ENCODE assay signal across 8 cellular contexts in the genomic region with DNA sequence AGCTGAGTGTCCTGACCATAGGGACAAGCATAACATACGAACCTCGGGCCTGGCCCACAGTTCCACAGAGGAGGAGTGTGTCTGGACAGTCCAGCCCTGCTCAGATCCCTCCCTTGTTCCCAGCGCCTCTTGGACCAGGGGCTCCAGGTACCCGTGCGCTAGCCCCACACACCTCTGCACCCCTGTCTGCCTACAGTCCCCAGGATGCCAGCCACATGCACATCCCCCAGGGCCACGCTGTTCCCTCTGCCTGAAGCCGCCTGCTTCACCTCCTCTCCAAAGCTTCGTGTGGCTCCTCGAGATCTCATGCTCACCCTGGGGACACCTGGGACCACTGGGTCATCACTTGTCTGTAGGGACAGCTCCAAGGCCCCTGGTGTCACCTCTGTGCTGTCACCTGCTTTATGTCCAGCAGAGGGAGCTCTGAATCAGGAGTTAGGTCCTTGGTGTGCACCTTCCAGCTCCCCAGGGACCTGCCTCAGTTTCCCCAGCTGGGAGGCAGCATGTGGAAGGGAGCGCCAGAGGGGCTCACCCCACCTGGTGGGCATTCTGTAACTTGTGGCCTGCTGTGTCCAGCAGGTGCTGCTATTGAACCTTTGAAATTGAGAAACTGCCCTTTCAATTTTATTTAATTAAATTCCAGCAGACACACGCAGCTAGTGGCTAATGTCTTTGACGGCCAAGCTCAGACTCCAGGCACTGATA.
A peak's percentile ranks its signal among the peaks of the same experiment; 100 is the strongest.
DNase-seq lines count a peak whose midpoint lies in the region; ATAC-seq and TF ChIP-seq lines count a peak whose summit lies in the region.

No MANE protein-coding gene starts in this region.

- H3K4me3 Mint-ChIP-seq in activated naive CD8-positive, alpha-beta T cell treated with anti-CD3 and anti-CD28 coated beads, Interleukin-2, amount 50 U/mL, for 24 hours, result no peak overlapping the region

- peak; percentile 56 for DNase-seq in AG08396 (ENCODE audit: low spot score)
- peak; percentile 76 for DNase-seq in GM13976 (ENCODE audit: low spot score)
- no peak for DNase-seq in RWPE2 (ENCODE audit: low spot score)
- DNase-seq in activated naive CD8-positive, alpha-beta T cell treated with anti-CD3 and anti-CD28 coated beads, Interleukin-2, amount 50 U/mL, for 24 hours, result peak; percentile 57
- DNase-seq in iPS-NIHi7 (ENCODE audit: extremely low spot score), result peak; percentile 64
- DNase-seq in stimulated activated CD4-positive, alpha-beta T cell treated with anti-CD3 and anti-CD28 coated beads, Interleukin-4, amount 100 ng/mL, for 4 hours, result peak; percentile 27 to 34
- no peak for DNase-seq in T1000 (lab: John Stamatoyannopoulos, UW)

- no peaks in the 10 kb centered on the region for H3K9me3 ChIP-seq in RWPE2 (ENCODE audit: severe bottlenecking)

- H3K36me3 Mint-ChIP-seq in activated naive CD8-positive, alpha-beta T cell treated with anti-CD3 and anti-CD28 coated beads, Interleukin-2, amount 50 U/mL, for 24 hours (ENCODE audit: low read depth), result no peaks in the 10 kb centered on the region

- H3K27ac ChIP-seq in RWPE2 (ENCODE audit: poor library complexity, severe bottlenecking), result peak overlapping the region; percentile 52

- no peak overlapping the region for H3K27ac Mint-ChIP-seq in activated naive CD8-positive, alpha-beta T cell treated with anti-CD3 and anti-CD28 coated beads, Interleukin-2, amount 50 U/mL, for 24 hours

- no peak overlapping the region for H3K4me3 ChIP-seq in RWPE2 (ENCODE audit: severe bottlenecking)

- no peaks in the 10 kb centered on the region for H3K4me1 Mint-ChIP-seq in activated naive CD8-positive, alpha-beta T cell treated with anti-CD3 and anti-CD28 coated beads, Interleukin-2, amount 50 U/mL, for 24 hours

- H3K36me3 ChIP-seq in RWPE2 (ENCODE audit: low read depth), result no peaks in the 10 kb centered on the region

- ATAC-seq in RWPE2 (ENCODE audit: low read depth) (no peak), HG03460 (IDR thresholded peaks at IDR 0.05; ENCODE audit: unreplicated experiment) (no peak)
- ATAC-seq in activated naive CD8-positive, alpha-beta T cell treated with anti-CD3 and anti-CD28 coated beads, Interleukin-2, amount 50 U/mL, for 24 hours, result peak; percentile 41

- peaks cover 18% of the 10 kb centered on the region for H3K4me1 ChIP-seq in RWPE2 (ENCODE audit: insufficient read depth, poor library complexity, severe bottlenecking)

- peaks cover 4% of the 10 kb centered on the region for H3K27me3 ChIP-seq in RWPE2 (ENCODE audit: insufficient read depth, poor library complexity, severe bottlenecking)

- peaks cover 6% of the 10 kb centered on the region for H3K27me3 Mint-ChIP-seq in activated naive CD8-positive, alpha-beta T cell treated with anti-CD3 and anti-CD28 coated beads, Interleukin-2, amount 50 U/mL, for 24 hours

- no peaks in the 10 kb centered on the region for H3K9me3 Mint-ChIP-seq in activated naive CD8-positive, alpha-beta T cell treated with anti-CD3 and anti-CD28 coated beads, Interleukin-2, amount 50 U/mL, for 24 hours

- TF ChIP-seq CTCF in GM13976 (IDR thresholded peaks at IDR 0.05; ENCODE audit: borderline replicate concordance, control extremely low read depth, extremely low read depth, insufficient read depth, missing control alignments) (peak; percentile 67), RWPE2 (IDR thresholded peaks at IDR 0.05; ENCODE audit: poor library complexity, severe bottlenecking) (peak; percentile 99)

- in situ Hi-C loops in GM13976 (cut with MboI; ENCODE audit: low sequenced_read_pairs, unreplicated experiment), result no loop called here

Comparison
In these comparisons a context has a peak if more than half of its experiments do, and no peak if none do; other contexts are left out.
1. DNase-seq: peak in AG08396 (single experiment), GM13976 (single experiment), activated naive CD8-positive, alpha-beta T cell treated with anti-CD3 and anti-CD28 coated beads, Interleukin-2, amount 50 U/mL, for 24 hours (single experiment), iPS-NIHi7 (single experiment) and stimulated activated CD4-positive, alpha-beta T cell treated with anti-CD3 and anti-CD28 coated beads, Interleukin-4, amount 100 ng/mL, for 4 hours (2 of 2); none in RWPE2 (single experiment) and T1000 (single experiment).